In genomic region chr13:65990684-65991083, GRCh38 we compare ENCODE assay signal across 32 cellular contexts.
"Had no signal": no experiment of that assay in that cellular context is flagged by ENCODE, and none has a peak within 500 bp of the region (broad histone marks: within the 10 kb centered on the region; RNA-seq: fewer than 3 reads in every experiment).

No MANE protein-coding gene starts in this region.

- H3K9ac ChIP-seq: KMS-11 had no signal

- H3K4me3 Mint-ChIP-seq: activated CD4-positive, alpha-beta memory T cell treated with anti-CD3 and anti-CD28 coated beads for 36 hours; activated naive CD4-positive, alpha-beta T cell treated with anti-CD3 and anti-CD28 coated beads, Interleukin-2, amount 10 ng/mL, durations not matched to agents 7 days and 5 days; activated naive CD8-positive, alpha-beta T cell; activated naive CD8-positive, alpha-beta T cell treated with anti-CD3 and anti-CD28 coated beads, Interleukin-2, amount 50 U/mL, for 24 hours; activated T-cell treated with anti-CD3 and anti-CD28 coated beads, Interleukin-2, amount 50 U/mL, for 4 hours; central memory CD8-positive, alpha-beta T cell; T-helper 1 cell treated with Interleukin-12 subunit alpha and Interleukin-12 subunit beta and Interleukin-4 antibody, amounts not matched to agents 30 μg/mL and 1 μg/mL, for 36 hours; T-helper 2 cell treated with Interferon-gamma antibody and Interleukin-4, amounts not matched to agents 5 μg/mL and 100 μg/mL, for 36 hours had no signal

- H3K9me3 Mint-ChIP-seq: activated naive CD4-positive, alpha-beta T cell treated with anti-CD3 and anti-CD28 coated beads, Interleukin-2, amount 10 ng/mL, durations not matched to agents 7 days and 5 days; activated naive CD8-positive, alpha-beta T cell treated with anti-CD3 and anti-CD28 coated beads, Interleukin-2, amount 50 U/mL, for 24 hours; T-helper 1 cell treated with Interleukin-12 subunit alpha and Interleukin-12 subunit beta and Interleukin-4 antibody, amounts not matched to agents 30 μg/mL and 1 μg/mL, for 36 hours had no signal

- ATAC-seq: activated CD4-positive, CD25-positive, alpha-beta regulatory T cell treated with anti-CD3 and anti-CD28 coated beads, Interleukin-2, amount 50 U/mL, for 24 hours; activated naive CD8-positive, alpha-beta T cell treated with anti-CD3 and anti-CD28 coated beads, Interleukin-2, amount 50 U/mL, for 24 hours; activated T-cell treated with anti-CD3 and anti-CD28 coated beads, Interleukin-2, amount 50 U/mL, for 4 hours had no signal

- H3K4me2 ChIP-seq: KMS-11, PC-9 had no signal

- H3K36me3 ChIP-seq: brain microvascular endothelial cell, cardiac muscle cell had no signal

- H3K27ac Mint-ChIP-seq: activated CD4-positive, alpha-beta memory T cell treated with anti-CD3 and anti-CD28 coated beads for 36 hours; activated naive CD4-positive, alpha-beta T cell treated with anti-CD3 and anti-CD28 coated beads, Interleukin-2, amount 10 ng/mL, durations not matched to agents 7 days and 5 days; activated naive CD8-positive, alpha-beta T cell; activated naive CD8-positive, alpha-beta T cell treated with anti-CD3 and anti-CD28 coated beads, Interleukin-2, amount 50 U/mL, for 24 hours; T-helper 1 cell treated with Interleukin-12 subunit alpha and Interleukin-12 subunit beta and Interleukin-4 antibody, amounts not matched to agents 30 μg/mL and 1 μg/mL, for 36 hours; T-helper 2 cell treated with Interferon-gamma antibody and Interleukin-4, amounts not matched to agents 5 μg/mL and 100 μg/mL, for 36 hours had no signal

- H3K27me3 ChIP-seq: brain microvascular endothelial cell, cardiac muscle cell had no signal

- H3K27me3 Mint-ChIP-seq: activated CD4-positive, alpha-beta memory T cell treated with anti-CD3 and anti-CD28 coated beads for 36 hours; activated naive CD4-positive, alpha-beta T cell treated with anti-CD3 and anti-CD28 coated beads, Interleukin-2, amount 10 ng/mL, durations not matched to agents 7 days and 5 days; activated naive CD8-positive, alpha-beta T cell; activated naive CD8-positive, alpha-beta T cell treated with anti-CD3 and anti-CD28 coated beads, Interleukin-2, amount 50 U/mL, for 24 hours; central memory CD8-positive, alpha-beta T cell had no signal

- H3K4me3 ChIP-seq: cardiac muscle cell, PC-9 had no signal

- H3K27ac ChIP-seq: brain microvascular endothelial cell, cardiac muscle cell, KMS-11, PC-9, RWPE1 had no signal

- H3K36me3 Mint-ChIP-seq: activated CD4-positive, alpha-beta memory T cell treated with anti-CD3 and anti-CD28 coated beads for 36 hours; activated naive CD4-positive, alpha-beta T cell treated with anti-CD3 and anti-CD28 coated beads, Interleukin-2, amount 10 ng/mL, durations not matched to agents 7 days and 5 days; activated naive CD8-positive, alpha-beta T cell had no signal

- H3K4me1 Mint-ChIP-seq: activated naive CD4-positive, alpha-beta T cell treated with anti-CD3 and anti-CD28 coated beads, Interleukin-2, amount 10 ng/mL, durations not matched to agents 7 days and 5 days; activated naive CD8-positive, alpha-beta T cell treated with anti-CD3 and anti-CD28 coated beads, Interleukin-2, amount 50 U/mL, for 24 hours; central memory CD8-positive, alpha-beta T cell had no signal

- H2AFZ ChIP-seq: PC-9 had no signal

- DNase-seq: activated CD4-positive, alpha-beta memory T cell treated with anti-CD3 and anti-CD28 coated beads for 36 hours; activated CD4-positive, alpha-beta T cell treated with anti-CD3 and anti-CD28 coated beads for 4 hours; activated CD4-positive, alpha-beta T cell treated with anti-CD3 and anti-CD28 coated beads, Interleukin-2, amount 50 U/mL, for 1 hour; activated CD8-positive, alpha-beta memory T cell treated with anti-CD3 and anti-CD28 coated beads, Interleukin-2, amount 50 U/mL, for 4 hours; activated effector memory CD4-positive, alpha-beta T cell treated with Interleukin-2 at 50 U/mL for 16 hours; activated naive CD4-positive, alpha-beta T cell treated with anti-CD3 and anti-CD28 coated beads, Interleukin-2, amount 10 ng/mL, durations not matched to agents 7 days and 5 days; activated naive CD8-positive, alpha-beta T cell treated with anti-CD3 and anti-CD28 coated beads, Interleukin-2, amount 50 U/mL, for 24 hours; activated T-cell treated with anti-CD3 and anti-CD28 coated beads for 4 hours; activated T-cell treated with anti-CD3 and anti-CD28 coated beads, Interleukin-2, amount 50 U/mL, for 4 hours; aorta; brain microvascular endothelial cell; MM.1S; MV-4-11; NCI-H1092; NCI-H1436 treated with DMSO at 0.1 percent for 48 hours; NCI-H1694 treated with DMSO at 0.1 percent for 48 hours; NCI-H2029 treated with DMSO at 0.1 percent for 48 hours; NCI-H2107; NCI-H2171; NCI-H510A; PC-9; Right ventricle myocardium superior had no signal

- FAIRE-seq: RCC 7860, TTC549 had no signal
